ENCODE assay signal across 2 cellular contexts in the genomic region with DNA sequence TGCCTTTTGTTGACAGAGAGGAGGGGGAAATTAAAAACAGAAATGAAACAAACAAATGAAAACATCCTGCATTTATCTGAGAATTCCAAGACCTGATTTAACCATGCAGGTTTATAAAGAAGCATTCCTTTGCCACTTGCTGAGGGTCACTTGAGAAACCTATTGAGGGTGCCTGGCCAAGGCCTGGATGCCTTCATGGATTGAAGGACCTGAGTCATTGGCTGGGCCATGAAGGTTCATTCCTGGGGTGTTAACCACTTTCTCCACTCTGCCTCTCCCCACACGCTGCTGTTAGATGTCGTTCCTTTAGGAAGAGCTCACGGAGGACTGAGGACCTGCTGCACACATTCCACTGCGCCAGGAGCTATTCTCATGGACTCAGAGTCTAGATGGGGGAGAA.
TF ChIP-seq lines count a peak whose summit lies in the region.

No MANE protein-coding gene starts in this region.

TF ChIP-seq in GM23338, 12 proteins besides CTCF, POLR2A, EP300 and RAD21 (continued from another document):
- TF ChIP-seq, protein P1, sequence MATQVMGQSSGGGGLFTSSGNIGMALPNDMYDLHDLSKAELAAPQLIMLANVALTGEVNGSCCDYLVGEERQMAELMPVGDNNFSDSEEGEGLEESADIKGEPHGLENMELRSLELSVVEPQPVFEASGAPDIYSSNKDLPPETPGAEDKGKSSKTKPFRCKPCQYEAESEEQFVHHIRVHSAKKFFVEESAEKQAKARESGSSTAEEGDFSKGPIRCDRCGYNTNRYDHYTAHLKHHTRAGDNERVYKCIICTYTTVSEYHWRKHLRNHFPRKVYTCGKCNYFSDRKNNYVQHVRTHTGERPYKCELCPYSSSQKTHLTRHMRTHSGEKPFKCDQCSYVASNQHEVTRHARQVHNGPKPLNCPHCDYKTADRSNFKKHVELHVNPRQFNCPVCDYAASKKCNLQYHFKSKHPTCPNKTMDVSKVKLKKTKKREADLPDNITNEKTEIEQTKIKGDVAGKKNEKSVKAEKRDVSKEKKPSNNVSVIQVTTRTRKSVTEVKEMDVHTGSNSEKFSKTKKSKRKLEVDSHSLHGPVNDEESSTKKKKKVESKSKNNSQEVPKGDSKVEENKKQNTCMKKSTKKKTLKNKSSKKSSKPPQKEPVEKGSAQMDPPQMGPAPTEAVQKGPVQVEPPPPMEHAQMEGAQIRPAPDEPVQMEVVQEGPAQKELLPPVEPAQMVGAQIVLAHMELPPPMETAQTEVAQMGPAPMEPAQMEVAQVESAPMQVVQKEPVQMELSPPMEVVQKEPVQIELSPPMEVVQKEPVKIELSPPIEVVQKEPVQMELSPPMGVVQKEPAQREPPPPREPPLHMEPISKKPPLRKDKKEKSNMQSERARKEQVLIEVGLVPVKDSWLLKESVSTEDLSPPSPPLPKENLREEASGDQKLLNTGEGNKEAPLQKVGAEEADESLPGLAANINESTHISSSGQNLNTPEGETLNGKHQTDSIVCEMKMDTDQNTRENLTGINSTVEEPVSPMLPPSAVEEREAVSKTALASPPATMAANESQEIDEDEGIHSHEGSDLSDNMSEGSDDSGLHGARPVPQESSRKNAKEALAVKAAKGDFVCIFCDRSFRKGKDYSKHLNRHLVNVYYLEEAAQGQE (IDR thresholded peaks at IDR 0.05; ENCODE audit: unreplicated experiment): no peak
- no peak for TF ChIP-seq ZNF114 (CRISPR knock-in tag; IDR thresholded peaks at IDR 0.05)
- TF ChIP-seq, protein P2, sequence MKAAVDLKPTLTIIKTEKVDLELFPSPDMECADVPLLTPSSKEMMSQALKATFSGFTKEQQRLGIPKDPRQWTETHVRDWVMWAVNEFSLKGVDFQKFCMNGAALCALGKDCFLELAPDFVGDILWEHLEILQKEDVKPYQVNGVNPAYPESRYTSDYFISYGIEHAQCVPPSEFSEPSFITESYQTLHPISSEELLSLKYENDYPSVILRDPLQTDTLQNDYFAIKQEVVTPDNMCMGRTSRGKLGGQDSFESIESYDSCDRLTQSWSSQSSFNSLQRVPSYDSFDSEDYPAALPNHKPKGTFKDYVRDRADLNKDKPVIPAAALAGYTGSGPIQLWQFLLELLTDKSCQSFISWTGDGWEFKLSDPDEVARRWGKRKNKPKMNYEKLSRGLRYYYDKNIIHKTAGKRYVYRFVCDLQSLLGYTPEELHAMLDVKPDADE (IDR thresholded peaks at IDR 0.05): no peak
- TF ChIP-seq NANOG (IDR thresholded peaks at IDR 0.05; ENCODE audit: borderline replicate concordance): no peak
- TF ChIP-seq, protein P3, sequence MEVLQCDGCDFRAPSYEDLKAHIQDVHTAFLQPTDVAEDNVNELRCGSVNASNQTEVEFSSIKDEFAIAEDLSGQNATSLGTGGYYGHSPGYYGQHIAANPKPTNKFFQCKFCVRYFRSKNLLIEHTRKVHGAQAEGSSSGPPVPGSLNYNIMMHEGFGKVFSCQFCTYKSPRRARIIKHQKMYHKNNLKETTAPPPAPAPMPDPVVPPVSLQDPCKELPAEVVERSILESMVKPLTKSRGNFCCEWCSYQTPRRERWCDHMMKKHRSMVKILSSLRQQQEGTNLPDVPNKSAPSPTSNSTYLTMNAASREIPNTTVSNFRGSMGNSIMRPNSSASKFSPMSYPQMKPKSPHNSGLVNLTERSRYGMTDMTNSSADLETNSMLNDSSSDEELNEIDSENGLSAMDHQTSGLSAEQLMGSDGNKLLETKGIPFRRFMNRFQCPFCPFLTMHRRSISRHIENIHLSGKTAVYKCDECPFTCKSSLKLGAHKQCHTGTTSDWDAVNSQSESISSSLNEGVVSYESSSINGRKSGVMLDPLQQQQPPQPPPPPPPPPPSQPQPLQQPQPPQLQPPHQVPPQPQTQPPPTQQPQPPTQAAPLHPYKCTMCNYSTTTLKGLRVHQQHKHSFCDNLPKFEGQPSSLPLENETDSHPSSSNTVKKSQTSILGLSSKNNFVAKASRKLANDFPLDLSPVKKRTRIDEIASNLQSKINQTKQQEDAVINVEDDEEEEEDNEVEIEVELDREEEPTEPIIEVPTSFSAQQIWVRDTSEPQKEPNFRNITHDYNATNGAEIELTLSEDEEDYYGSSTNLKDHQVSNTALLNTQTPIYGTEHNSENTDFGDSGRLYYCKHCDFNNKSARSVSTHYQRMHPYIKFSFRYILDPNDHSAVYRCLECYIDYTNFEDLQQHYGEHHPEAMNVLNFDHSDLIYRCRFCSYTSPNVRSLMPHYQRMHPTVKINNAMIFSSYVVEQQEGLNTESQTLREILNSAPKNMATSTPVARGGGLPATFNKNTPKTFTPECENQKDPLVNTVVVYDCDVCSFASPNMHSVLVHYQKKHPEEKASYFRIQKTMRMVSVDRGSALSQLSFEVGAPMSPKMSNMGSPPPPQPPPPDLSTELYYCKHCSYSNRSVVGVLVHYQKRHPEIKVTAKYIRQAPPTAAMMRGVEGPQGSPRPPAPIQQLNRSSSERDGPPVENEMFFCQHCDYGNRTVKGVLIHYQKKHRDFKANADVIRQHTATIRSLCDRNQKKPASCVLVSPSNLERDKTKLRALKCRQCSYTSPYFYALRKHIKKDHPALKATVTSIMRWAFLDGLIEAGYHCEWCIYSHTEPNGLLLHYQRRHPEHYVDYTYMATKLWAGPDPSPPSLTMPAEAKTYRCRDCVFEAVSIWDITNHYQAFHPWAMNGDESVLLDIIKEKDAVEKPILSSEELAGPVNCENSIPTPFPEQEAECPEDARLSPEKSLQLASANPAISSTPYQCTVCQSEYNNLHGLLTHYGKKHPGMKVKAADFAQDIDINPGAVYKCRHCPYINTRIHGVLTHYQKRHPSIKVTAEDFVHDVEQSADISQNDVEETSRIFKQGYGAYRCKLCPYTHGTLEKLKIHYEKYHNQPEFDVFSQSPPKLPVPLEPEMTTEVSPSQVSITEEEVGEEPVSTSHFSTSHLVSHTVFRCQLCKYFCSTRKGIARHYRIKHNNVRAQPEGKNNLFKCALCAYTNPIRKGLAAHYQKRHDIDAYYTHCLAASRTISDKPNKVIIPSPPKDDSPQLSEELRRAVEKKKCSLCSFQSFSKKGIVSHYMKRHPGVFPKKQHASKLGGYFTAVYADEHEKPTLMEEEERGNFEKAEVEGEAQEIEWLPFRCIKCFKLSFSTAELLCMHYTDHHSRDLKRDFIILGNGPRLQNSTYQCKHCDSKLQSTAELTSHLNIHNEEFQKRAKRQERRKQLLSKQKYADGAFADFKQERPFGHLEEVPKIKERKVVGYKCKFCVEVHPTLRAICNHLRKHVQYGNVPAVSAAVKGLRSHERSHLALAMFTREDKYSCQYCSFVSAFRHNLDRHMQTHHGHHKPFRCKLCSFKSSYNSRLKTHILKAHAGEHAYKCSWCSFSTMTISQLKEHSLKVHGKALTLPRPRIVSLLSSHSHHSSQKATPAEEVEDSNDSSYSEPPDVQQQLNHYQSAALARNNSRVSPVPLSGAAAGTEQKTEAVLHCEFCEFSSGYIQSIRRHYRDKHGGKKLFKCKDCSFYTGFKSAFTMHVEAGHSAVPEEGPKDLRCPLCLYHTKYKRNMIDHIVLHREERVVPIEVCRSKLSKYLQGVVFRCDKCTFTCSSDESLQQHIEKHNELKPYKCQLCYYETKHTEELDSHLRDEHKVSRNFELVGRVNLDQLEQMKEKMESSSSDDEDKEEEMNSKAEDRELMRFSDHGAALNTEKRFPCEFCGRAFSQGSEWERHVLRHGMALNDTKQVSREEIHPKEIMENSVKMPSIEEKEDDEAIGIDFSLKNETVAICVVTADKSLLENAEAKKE (CRISPR knock-in tag; IDR thresholded peaks at IDR 0.05): no peak
- no peak for TF ChIP-seq EZH2phosphoT487 (IDR thresholded peaks at IDR 0.05; ENCODE audit: unreplicated experiment)
- TF ChIP-seq EZH2 (IDR thresholded peaks at IDR 0.05; ENCODE audit: low read depth, unreplicated experiment): no peak
- no peak for TF ChIP-seq CREB1 (CRISPR knock-in tag; IDR thresholded peaks at IDR 0.05; ENCODE audit: low read depth)
- TF ChIP-seq ZNF331 (CRISPR knock-in tag; IDR thresholded peaks at IDR 0.05; ENCODE audit: low read depth): no peak
- no peak for TF ChIP-seq STAT1 (IDR thresholded peaks at IDR 0.05; ENCODE audit: unreplicated experiment)

TF ChIP-seq in HepG2, 621 proteins besides CTCF, POLR2A, EP300 and RAD21 (continued from another document):
- TF ChIP-seq NFRKB (IDR thresholded peaks at IDR 0.05) (no peak), RAD51 (IDR thresholded peaks at IDR 0.05; ENCODE audit: borderline replicate concordance) (no peak), ZNF879 (CRISPR knock-in tag; IDR thresholded peaks at IDR 0.05) (no peak)
- TF ChIP-seq, protein P4, sequence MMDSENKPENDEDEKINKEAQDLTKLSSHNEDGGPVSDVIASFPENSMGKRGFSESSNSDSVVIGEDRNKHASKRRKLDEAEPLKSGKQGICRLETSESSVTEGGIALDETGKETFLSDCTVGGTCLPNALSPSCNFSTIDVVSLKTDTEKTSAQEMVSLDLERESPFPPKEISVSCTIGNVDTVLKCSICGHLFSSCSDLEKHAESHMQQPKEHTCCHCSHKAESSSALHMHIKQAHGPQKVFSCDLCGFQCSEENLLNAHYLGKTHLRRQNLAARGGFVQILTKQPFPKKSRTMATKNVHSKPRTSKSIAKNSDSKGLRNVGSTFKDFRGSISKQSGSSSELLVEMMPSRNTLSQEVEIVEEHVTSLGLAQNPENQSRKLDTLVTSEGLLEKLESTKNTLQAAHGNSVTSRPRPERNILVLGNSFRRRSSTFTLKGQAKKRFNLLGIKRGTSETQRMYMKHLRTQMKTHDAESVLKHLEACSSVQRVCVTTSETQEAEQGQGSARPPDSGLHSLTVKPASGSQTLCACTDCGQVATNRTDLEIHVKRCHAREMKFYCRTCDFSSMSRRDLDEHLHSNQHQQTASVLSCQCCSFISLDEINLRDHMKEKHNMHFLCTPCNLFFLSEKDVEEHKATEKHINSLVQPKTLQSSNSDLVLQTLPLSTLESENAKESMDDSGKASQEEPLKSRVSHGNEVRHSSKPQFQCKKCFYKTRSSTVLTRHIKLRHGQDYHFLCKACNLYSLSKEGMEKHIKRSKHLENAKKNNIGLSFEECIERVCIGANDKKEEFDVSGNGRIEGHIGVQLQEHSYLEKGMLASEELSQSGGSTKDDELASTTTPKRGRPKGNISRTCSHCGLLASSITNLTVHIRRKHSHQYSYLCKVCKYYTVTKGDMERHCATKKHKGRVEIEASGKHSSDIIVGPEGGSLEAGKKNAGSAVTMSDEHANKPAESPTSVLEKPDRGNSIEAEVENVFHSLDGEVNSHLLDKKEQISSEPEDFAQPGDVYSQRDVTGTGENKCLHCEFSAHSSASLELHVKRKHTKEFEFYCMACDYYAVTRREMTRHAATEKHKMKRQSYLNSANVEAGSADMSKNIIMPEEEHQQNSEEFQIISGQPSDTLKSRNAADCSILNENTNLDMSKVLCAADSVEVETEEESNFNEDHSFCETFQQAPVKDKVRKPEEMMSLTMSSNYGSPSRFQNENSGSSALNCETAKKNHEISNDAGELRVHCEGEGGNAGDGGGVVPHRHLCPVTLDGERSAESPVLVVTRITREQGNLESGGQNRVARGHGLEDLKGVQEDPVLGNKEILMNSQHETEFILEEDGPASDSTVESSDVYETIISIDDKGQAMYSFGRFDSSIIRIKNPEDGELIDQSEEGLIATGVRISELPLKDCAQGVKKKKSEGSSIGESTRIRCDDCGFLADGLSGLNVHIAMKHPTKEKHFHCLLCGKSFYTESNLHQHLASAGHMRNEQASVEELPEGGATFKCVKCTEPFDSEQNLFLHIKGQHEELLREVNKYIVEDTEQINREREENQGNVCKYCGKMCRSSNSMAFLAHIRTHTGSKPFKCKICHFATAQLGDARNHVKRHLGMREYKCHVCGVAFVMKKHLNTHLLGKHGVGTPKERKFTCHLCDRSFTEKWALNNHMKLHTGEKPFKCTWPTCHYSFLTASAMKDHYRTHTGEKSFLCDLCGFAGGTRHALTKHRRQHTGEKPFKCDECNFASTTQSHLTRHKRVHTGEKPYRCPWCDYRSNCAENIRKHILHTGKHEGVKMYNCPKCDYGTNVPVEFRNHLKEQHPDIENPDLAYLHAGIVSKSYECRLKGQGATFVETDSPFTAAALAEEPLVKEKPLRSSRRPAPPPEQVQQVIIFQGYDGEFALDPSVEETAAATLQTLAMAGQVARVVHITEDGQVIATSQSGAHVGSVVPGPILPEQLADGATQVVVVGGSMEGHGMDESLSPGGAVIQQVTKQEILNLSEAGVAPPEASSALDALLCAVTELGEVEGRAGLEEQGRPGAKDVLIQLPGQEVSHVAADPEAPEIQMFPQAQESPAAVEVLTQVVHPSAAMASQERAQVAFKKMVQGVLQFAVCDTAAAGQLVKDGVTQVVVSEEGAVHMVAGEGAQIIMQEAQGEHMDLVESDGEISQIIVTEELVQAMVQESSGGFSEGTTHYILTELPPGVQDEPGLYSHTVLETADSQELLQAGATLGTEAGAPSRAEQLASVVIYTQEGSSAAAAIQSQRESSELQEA (CRISPR knock-in tag; IDR thresholded peaks at IDR 0.05; ENCODE audit: not compliant biosample characterization): no peak
